In genomic region chr20:7841291-7841966, GRCh38 we compare ENCODE assay signal across 12 cellular contexts.
DNase-seq lines count a peak whose midpoint lies in the region; ATAC-seq and TF ChIP-seq lines count a peak whose summit lies in the region.
"Had no signal": no experiment of that assay in that cellular context is flagged by ENCODE, and none has a peak within 500 bp of the region (broad histone marks: within the 10 kb centered on the region; RNA-seq: fewer than 3 reads in every experiment).

No MANE protein-coding gene starts in this region.

- H3K9me3 ChIP-seq in adipocyte (ENCODE audit: control insufficient read depth, low read length) (no peaks in the 10 kb centered on the region), skeletal muscle satellite cell (replicated peaks; ENCODE audit: low read length) (no peaks in the 10 kb centered on the region)

- peak overlapping the region; percentile 66 for H3K4me2 ChIP-seq in skeletal muscle satellite cell (ENCODE audit: low read length)

- H3K36me3 ChIP-seq in adipocyte (ENCODE audit: control insufficient read depth, insufficient read depth, low read length, severe bottlenecking) (no peaks in the 10 kb centered on the region), skeletal muscle satellite cell (ENCODE audit: insufficient read depth, low read length) (no peaks in the 10 kb centered on the region)

- H3K4me3 ChIP-seq in adipocyte (ENCODE audit: low read length) (no peak overlapping the region), skeletal muscle satellite cell (ENCODE audit: low read length) (peak overlapping the region; percentile 46)

- intact Hi-C loops in posterior cingulate gyrus (cut with DNase I): loop anchor here (10.0 kb wide), 1 partner anchor 57 kb away; no protein-coding TSS in a partner anchor

- TF ChIP-seq CTCF in foreskin keratinocyte (conservative IDR thresholded peaks at IDR 0.05): no peak

- H3K27me3 ChIP-seq in adipocyte (replicated peaks; ENCODE audit: control insufficient read depth, insufficient read depth, low read length) (no peaks in the 10 kb centered on the region), foreskin keratinocyte (no peaks in the 10 kb centered on the region), skeletal muscle satellite cell (ENCODE audit: control insufficient read depth, insufficient read depth, low read length) (no peaks in the 10 kb centered on the region)

- peak overlapping the region; percentile 33 for H3K27ac ChIP-seq in foreskin keratinocyte
- H3K27ac ChIP-seq: HL-60 had no signal

- ATAC-seq in foreskin keratinocyte: peak; percentile 95
- ATAC-seq in GM19023 (IDR thresholded peaks at IDR 0.05; ENCODE audit: unreplicated experiment): no peak

- H3K4me1 ChIP-seq in adipocyte (ENCODE audit: control insufficient read depth, insufficient read depth, low read length) (peaks cover 26% of the 10 kb centered on the region), foreskin keratinocyte (peaks cover 20% of the 10 kb centered on the region), skeletal muscle satellite cell (ENCODE audit: control insufficient read depth, insufficient read depth, low read length) (peaks cover 27% of the 10 kb centered on the region)

- peak; percentile 91 for DNase-seq in HCEC 1CT
- DNase-seq in adipocyte (ENCODE audit: low read depth): peak; percentile 30
- DNase-seq in foreskin keratinocyte: peak; percentile 80 to 91
- DNase-seq in posterior cingulate gyrus: no peak
- DNase-seq in activated effector memory CD4-positive, alpha-beta T cell treated with anti-CD3 and anti-CD28 coated beads, Interleukin-2, amount 50 U/mL, for 16 hours: no peak
- DNase-seq: activated CD4-positive, CD25-positive, alpha-beta regulatory T cell; NCI-H1092; NCI-H524 treated with DMSO at 0.1 percent for 48 hours; SHP77 treated with DMSO at 0.1 percent for 48 hours had no signal

- H3K9ac ChIP-seq in adipocyte (ENCODE audit: low read length): no peak overlapping the region
- H3K9ac ChIP-seq in skeletal muscle satellite cell (ENCODE audit: low read depth, low read length): peak overlapping the region; percentile 53

Comparison
In these comparisons a context has a peak if more than half of its experiments do, and no peak if none do; other contexts are left out.
1. DNase-seq: peak in HCEC 1CT (single experiment), adipocyte (single experiment) and foreskin keratinocyte (2 of 2); none in posterior cingulate gyrus (0 of 10) and activated effector memory CD4-positive, alpha-beta T cell treated with anti-CD3 and anti-CD28 coated beads, Interleukin-2, amount 50 U/mL, for 16 hours (single experiment).